Comparison of ENCODE assay signal across 1 cellular context in genomic region chr14:90060965-90061848, GRCh38.
TF ChIP-seq lines count a peak whose summit lies in the region.

No MANE protein-coding gene starts in this region.

TF ChIP-seq in HEK293, 187 proteins besides CTCF, POLR2A, EP300 and RAD21 (continued from another document):
- TF ChIP-seq ZNF362 (tag by site-specific recombination; IDR thresholded peaks at IDR 0.05) (no peak), ZNF24 (tag by site-specific recombination; IDR thresholded peaks at IDR 0.05) (no peak), ZNF837 (tag by site-specific recombination; IDR thresholded peaks at IDR 0.05) (no peak), BCL11A (tag by site-specific recombination; IDR thresholded peaks at IDR 0.05; ENCODE audit: low read depth) (0 out of 2 replicates have a peak, but pooled peaks have one; percentile 24), ZSCAN18 (tag by site-specific recombination; IDR thresholded peaks at IDR 0.05) (no peak), KLF10 (tag by site-specific recombination; IDR thresholded peaks at IDR 0.05) (no peak), ZNF571 (tag by site-specific recombination; IDR thresholded peaks at IDR 0.05) (no peak), ZNF501 (tag by site-specific recombination; IDR thresholded peaks at IDR 0.05) (no peak), ZNF155 (tag by site-specific recombination; IDR thresholded peaks at IDR 0.05) (no peak), ZNF214 (tag by site-specific recombination; IDR thresholded peaks at IDR 0.05; ENCODE audit: borderline replicate concordance) (no peak), ZNF211 (tag by site-specific recombination; IDR thresholded peaks at IDR 0.05; ENCODE audit: low read depth) (no peak)
TF ChIP-seq in HEK293: peak in this region for 16.
